Comparison of ENCODE assay signal across 8 cellular contexts in genomic region chr1:9413877-9414213, GRCh38.
DNase-seq lines count a peak whose midpoint lies in the region; ATAC-seq, FAIRE-seq and TF ChIP-seq lines count a peak whose summit lies in the region.

No MANE protein-coding gene starts in this region.

- no peaks in the 10 kb centered on the region for H3K36me3 ChIP-seq in right lobe of liver

- CTCF ChIA-PET in activated CD8-positive, alpha-beta T cell treated with anti-CD3 and anti-CD28 coated beads for 36 hours (lab: Charles Lee), result interaction anchor here (2.5 kb wide), 1 partner anchor 12 kb away, joined by 14 read pairs; no protein-coding TSS in a partner anchor
- CTCF ChIA-PET in activated CD8-positive, alpha-beta T cell treated with anti-CD3 and anti-CD28 coated beads, Interleukin-2, amount 10 ng/mL, durations not matched to agents 7 days and 5 days (lab: Charles Lee), result no interaction called here

- POLR2A ChIA-PET in activated CD8-positive, alpha-beta T cell treated with anti-CD3 and anti-CD28 coated beads for 36 hours (lab: Charles Lee), result interaction anchor here (2.4 kb wide), 1 partner anchor 12 kb away, joined by 17 read pairs; no protein-coding TSS in a partner anchor
- POLR2A ChIA-PET in activated CD8-positive, alpha-beta T cell treated with anti-CD3 and anti-CD28 coated beads, Interleukin-2, amount 10 ng/mL, durations not matched to agents 7 days and 5 days (lab: Charles Lee), result interaction anchor here (1.2 to 1.3 kb wide), 2 partner anchors 8 to 12 kb away, joined by 3 to 9 read pairs; no protein-coding TSS in a partner anchor
- POLR2A ChIA-PET in activated naive CD8-positive, alpha-beta T cell treated with anti-CD3 and anti-CD28 coated beads, Interleukin-2, amount 10 ng/mL, durations not matched to agents 7 days and 5 days (lab: Charles Lee), result no interaction called here

- H3K36me3 Mint-ChIP-seq in activated CD8-positive, alpha-beta T cell treated with anti-CD3 and anti-CD28 coated beads for 36 hours (ENCODE audit: low read depth), result peaks cover 4% of the 10 kb centered on the region
- H3K36me3 Mint-ChIP-seq in activated CD8-positive, alpha-beta T cell treated with anti-CD3 and anti-CD28 coated beads, Interleukin-2, amount 10 ng/mL, durations not matched to agents 7 days and 5 days (ENCODE audit: low read depth), result peaks cover 4% of the 10 kb centered on the region
- H3K36me3 Mint-ChIP-seq in activated naive CD8-positive, alpha-beta T cell treated with anti-CD3 and anti-CD28 coated beads, Interleukin-2, amount 10 ng/mL, durations not matched to agents 7 days and 5 days, result peaks cover 6% of the 10 kb centered on the region

- no peak overlapping the region for H3K4me3 Mint-ChIP-seq in activated CD8-positive, alpha-beta T cell treated with anti-CD3 and anti-CD28 coated beads for 36 hours
- H3K4me3 Mint-ChIP-seq in activated CD8-positive, alpha-beta T cell treated with anti-CD3 and anti-CD28 coated beads, Interleukin-2, amount 10 ng/mL, durations not matched to agents 7 days and 5 days, result no peak overlapping the region
- H3K4me3 Mint-ChIP-seq in activated naive CD8-positive, alpha-beta T cell treated with anti-CD3 and anti-CD28 coated beads, Interleukin-2, amount 10 ng/mL, durations not matched to agents 7 days and 5 days, result peak overlapping the region; percentile 37

- no peak for TF ChIP-seq POLR2A in right lobe of liver (IDR thresholded peaks at IDR 0.05)

- peak overlapping the region; percentile 25 for H3K27ac Mint-ChIP-seq in activated CD8-positive, alpha-beta T cell treated with anti-CD3 and anti-CD28 coated beads for 36 hours
- no peak overlapping the region for H3K27ac Mint-ChIP-seq in activated CD8-positive, alpha-beta T cell treated with anti-CD3 and anti-CD28 coated beads, Interleukin-2, amount 10 ng/mL, durations not matched to agents 7 days and 5 days
- H3K27ac Mint-ChIP-seq in activated naive CD8-positive, alpha-beta T cell treated with anti-CD3 and anti-CD28 coated beads, Interleukin-2, amount 10 ng/mL, durations not matched to agents 7 days and 5 days, result no peak overlapping the region

- H3K4me1 ChIP-seq in right lobe of liver, result no peaks in the 10 kb centered on the region

- H3K27me3 Mint-ChIP-seq in activated CD8-positive, alpha-beta T cell treated with anti-CD3 and anti-CD28 coated beads for 36 hours, result peaks cover 14% of the 10 kb centered on the region
- peaks cover 32% of the 10 kb centered on the region for H3K27me3 Mint-ChIP-seq in activated CD8-positive, alpha-beta T cell treated with anti-CD3 and anti-CD28 coated beads, Interleukin-2, amount 10 ng/mL, durations not matched to agents 7 days and 5 days (ENCODE audit: low read depth)
- H3K27me3 Mint-ChIP-seq in activated naive CD8-positive, alpha-beta T cell treated with anti-CD3 and anti-CD28 coated beads, Interleukin-2, amount 10 ng/mL, durations not matched to agents 7 days and 5 days, result peaks cover 33% of the 10 kb centered on the region

- no peaks in the 10 kb centered on the region for H3K27me3 ChIP-seq in right lobe of liver

- no peak for ATAC-seq in activated CD8-positive, alpha-beta T cell treated with anti-CD3 and anti-CD28 coated beads for 36 hours
- ATAC-seq in activated CD8-positive, alpha-beta T cell treated with anti-CD3 and anti-CD28 coated beads, Interleukin-2, amount 10 ng/mL, durations not matched to agents 7 days and 5 days, result no peak
- ATAC-seq in activated naive CD8-positive, alpha-beta T cell treated with anti-CD3 and anti-CD28 coated beads, Interleukin-2, amount 10 ng/mL, durations not matched to agents 7 days and 5 days (ENCODE audit: low read depth), result no peak
- ATAC-seq in right lobe of liver, result peak; percentile 25 to 28 (median 26)

- peaks cover 45% of the 10 kb centered on the region for H3K4me1 Mint-ChIP-seq in activated CD8-positive, alpha-beta T cell treated with anti-CD3 and anti-CD28 coated beads for 36 hours (ENCODE audit: low read depth)
- H3K4me1 Mint-ChIP-seq in activated CD8-positive, alpha-beta T cell treated with anti-CD3 and anti-CD28 coated beads, Interleukin-2, amount 10 ng/mL, durations not matched to agents 7 days and 5 days (ENCODE audit: low read depth), result peaks cover 42% of the 10 kb centered on the region
- peaks cover 32% of the 10 kb centered on the region for H3K4me1 Mint-ChIP-seq in activated naive CD8-positive, alpha-beta T cell treated with anti-CD3 and anti-CD28 coated beads, Interleukin-2, amount 10 ng/mL, durations not matched to agents 7 days and 5 days

- H3K27ac ChIP-seq in right lobe of liver, result peak overlapping the region in 1 of 3 donors; percentile 38

- no peak for TF ChIP-seq CTCF in activated CD8-positive, alpha-beta T cell treated with anti-CD3 and anti-CD28 coated beads for 36 hours (IDR thresholded peaks at IDR 0.05)
- no peak for TF ChIP-seq CTCF in right lobe of liver (IDR thresholded peaks at IDR 0.05)

- no peaks in the 10 kb centered on the region for H3K9me3 ChIP-seq in right lobe of liver

- DNase-seq in activated CD8-positive, alpha-beta T cell treated with anti-CD3 and anti-CD28 coated beads for 36 hours, result no peak
- DNase-seq in activated CD8-positive, alpha-beta T cell treated with anti-CD3 and anti-CD28 coated beads, Interleukin-2, amount 10 ng/mL, durations not matched to agents 7 days and 5 days, result no peak
- no peak for DNase-seq in activated naive CD8-positive, alpha-beta T cell treated with anti-CD3 and anti-CD28 coated beads, Interleukin-2, amount 10 ng/mL, durations not matched to agents 7 days and 5 days
- DNase-seq in right lobe of liver, result no peak
- peak; percentile 33 for DNase-seq in urothelium cell line (ENCODE audit: low spot score)
- DNase-seq in NOMO-1 treated with dmso at 0.1 percent for 144 hours (lab: John Stamatoyannopoulos, UW; ENCODE audit: unreplicated experiment), result no peak
- DNase-seq in NCI-H510A treated with DMSO at 0.1 percent for 48 hours (lab: John Stamatoyannopoulos, UW), result no peak
- DNase-seq in effector CD8-positive, alpha-beta T cell (lab: John Stamatoyannopoulos, UW), result no peak

- no peak overlapping the region for H3K4me3 ChIP-seq in right lobe of liver

- WGBS in right lobe of liver (ENCODE audit: insufficient coverage, low coverage, low lambda C conversion rate, missing lambda C conversion rate), result 87% methylated on average over 4 of the region's 4 CpGs

- no peak for FAIRE-seq in urothelium cell line (lab: Jason Lieb, UNC)

- H3K9me3 Mint-ChIP-seq in activated CD8-positive, alpha-beta T cell treated with anti-CD3 and anti-CD28 coated beads for 36 hours, result peaks cover 3% of the 10 kb centered on the region
- peaks cover 4% of the 10 kb centered on the region for H3K9me3 Mint-ChIP-seq in activated CD8-positive, alpha-beta T cell treated with anti-CD3 and anti-CD28 coated beads, Interleukin-2, amount 10 ng/mL, durations not matched to agents 7 days and 5 days (ENCODE audit: insufficient read depth)
- H3K9me3 Mint-ChIP-seq in activated naive CD8-positive, alpha-beta T cell treated with anti-CD3 and anti-CD28 coated beads, Interleukin-2, amount 10 ng/mL, durations not matched to agents 7 days and 5 days, result peaks cover 4% of the 10 kb centered on the region

- intact Hi-C loops in activated CD8-positive, alpha-beta T cell treated with anti-CD3 and anti-CD28 coated beads for 36 hours (cut with micrococcal nuclease), result loop anchor here (2.0 kb wide), 1 partner anchor 13 kb away; no protein-coding TSS in a partner anchor
- intact Hi-C loops in right lobe of liver (cut with DNase I), result no loop called here

Comparison
In these comparisons a context has a peak if more than half of its experiments do, and no peak if none do; other contexts are left out.
1. ATAC-seq: peak in right lobe of liver (4 of 4); none in activated CD8-positive, alpha-beta T cell treated with anti-CD3 and anti-CD28 coated beads for 36 hours (single experiment), activated CD8-positive, alpha-beta T cell treated with anti-CD3 and anti-CD28 coated beads, Interleukin-2, amount 10 ng/mL, durations not matched to agents 7 days and 5 days (single experiment) and activated naive CD8-positive, alpha-beta T cell treated with anti-CD3 and anti-CD28 coated beads, Interleukin-2, amount 10 ng/mL, durations not matched to agents 7 days and 5 days (single experiment).